1 cellular context compared by ENCODE assay signal in genomic region chr17:57016066-57016763, GRCh38.
TF ChIP-seq lines count a peak whose summit lies in the region.

No MANE protein-coding gene starts in this region.

TF ChIP-seq in HCT116, 20 proteins besides CTCF, POLR2A, EP300 and RAD21 (continued from another document):
- TF ChIP-seq ZBTB33 (IDR thresholded peaks at IDR 0.05; ENCODE audit: extremely low read depth, insufficient replicate concordance, low read length) (no peak), TCF7L2 (IDR thresholded peaks at IDR 0.05; ENCODE audit: borderline replicate concordance, extremely low read depth, insufficient read depth, insufficient read length) (no peak), ATF3 (IDR thresholded peaks at IDR 0.05) (no peak), ZFX (IDR thresholded peaks at IDR 0.05) (no peak), FOSL1 (IDR thresholded peaks at IDR 0.05; ENCODE audit: low read depth) (no peak), ELF1 (IDR thresholded peaks at IDR 0.05; ENCODE audit: borderline replicate concordance, low read depth) (no peak), EGR1 (IDR thresholded peaks at IDR 0.05; ENCODE audit: low read depth) (no peak), MAX (IDR thresholded peaks at IDR 0.05) (no peak), CEBPB (IDR thresholded peaks at IDR 0.05; ENCODE audit: low read depth) (no peak), POLR2AphosphoS5 (IDR thresholded peaks at IDR 0.05; ENCODE audit: low read depth, low read length) (no peak), SIN3A (IDR thresholded peaks at IDR 0.05; ENCODE audit: low read depth) (no peak)
